In genomic region chr14:24135584-24135833, GRCh38 we compare ENCODE assay signal across 1 cellular context.
TF ChIP-seq lines count a peak whose summit lies in the region.

No MANE protein-coding gene starts in this region.

TF ChIP-seq in liver, 16 proteins besides CTCF, POLR2A, EP300 and RAD21 (continued from another document):
- TF ChIP-seq ATF3 (IDR thresholded peaks at IDR 0.05) = no peak
- TF ChIP-seq RXRA (IDR thresholded peaks at IDR 0.05) = no peak
